3 cellular contexts compared by ENCODE assay signal in the genomic region with DNA sequence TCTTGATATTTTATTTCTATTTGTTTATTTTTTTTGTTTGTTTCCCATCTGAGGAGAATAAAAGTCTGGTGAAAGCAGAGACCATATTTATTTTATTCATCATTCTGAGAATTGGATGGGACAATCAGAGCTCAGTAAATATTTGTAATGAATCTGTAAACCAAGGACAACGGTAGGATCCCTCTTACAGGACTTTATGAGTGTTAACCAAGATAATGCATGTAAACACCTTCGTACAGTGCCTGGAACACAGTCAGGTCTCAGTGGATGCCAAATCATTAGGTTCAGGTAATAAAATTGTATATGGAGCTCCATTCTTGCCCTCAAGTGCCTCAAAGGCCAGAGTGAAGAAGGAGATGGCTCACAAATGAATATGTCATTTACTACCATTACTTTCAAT.
"Had no signal": no experiment of that assay in that cellular context is flagged by ENCODE, and none has a peak within 500 bp of the region (broad histone marks: within the 10 kb centered on the region; RNA-seq: fewer than 3 reads in every experiment).

No MANE protein-coding gene starts in this region.

- DNase-seq: GDM1, GF-D8 had no signal

- ATAC-seq: GM12878 had no signal

- H3K4me3 ChIP-seq: GM12878 had no signal
